In the genomic region with DNA sequence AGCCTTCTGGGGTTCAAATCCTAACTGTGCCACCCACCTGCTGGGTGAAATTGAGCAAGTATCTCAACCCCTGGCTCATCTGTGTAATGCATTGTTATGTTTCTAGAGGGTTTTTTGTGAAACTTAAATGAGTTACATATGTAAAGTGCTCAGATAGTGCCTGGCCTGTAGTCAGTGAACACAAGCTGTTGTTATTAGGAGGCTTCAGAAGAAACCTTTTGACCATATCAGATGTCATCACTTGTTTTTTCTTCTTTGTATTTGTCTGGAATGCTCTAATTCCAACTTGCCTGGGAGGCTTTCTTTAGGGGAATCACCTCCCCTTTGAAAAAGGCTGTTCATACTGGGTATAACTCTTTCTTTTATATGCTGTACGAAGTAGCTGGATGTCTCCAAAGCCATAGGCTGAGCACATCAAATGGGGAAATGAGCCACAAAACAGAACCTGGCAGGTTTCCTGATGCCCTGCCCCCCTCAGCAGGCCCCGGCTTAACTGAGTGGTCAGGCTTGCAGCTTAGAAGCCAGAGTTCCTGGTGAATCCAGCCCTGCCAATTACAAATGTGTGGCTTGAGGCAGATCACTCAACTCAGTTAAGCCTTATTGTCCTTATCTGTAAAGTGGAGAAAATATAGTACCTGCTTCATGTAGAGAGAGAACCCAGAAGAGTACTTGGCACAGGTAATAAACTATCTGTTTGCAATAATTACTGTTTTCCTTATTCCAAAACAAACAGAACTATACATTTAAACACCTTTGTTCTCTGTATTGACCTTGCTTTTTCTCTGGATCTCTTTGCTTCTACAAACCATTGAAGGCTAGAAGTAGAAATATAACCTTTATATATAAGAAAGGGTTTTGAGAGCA, we compare ENCODE assay signal across 8 cellular contexts.
DNase-seq lines count a peak whose midpoint lies in the region; ATAC-seq lines count a peak whose summit lies in the region.

No MANE protein-coding gene starts in this region.

- H3K36me3 ChIP-seq in thymus (ENCODE audit: control insufficient read depth, insufficient read depth): peaks cover 5% of the 10 kb centered on the region

- H3K27ac ChIP-seq in thymus (ENCODE audit: low read depth): peak overlapping the region; percentile 32

- H3K4me3 ChIP-seq in thymus (ENCODE audit: low read length): no peak overlapping the region

- ATAC-seq in GM18502 (IDR thresholded peaks at IDR 0.05; ENCODE audit: poor library complexity, unreplicated experiment): no peak

- H3K9me3 ChIP-seq in thymus (ENCODE audit: control insufficient read depth): no peaks in the 10 kb centered on the region

- H3K4me1 ChIP-seq in thymus (ENCODE audit: control insufficient read depth, insufficient read depth, low read length): peaks cover 12% of the 10 kb centered on the region

- no peaks in the 10 kb centered on the region for H3K27me3 ChIP-seq in thymus (ENCODE audit: control insufficient read depth, insufficient read depth)

- 12% methylated on average over 2 of the region's 2 CpGs for WGBS in thymus

- peak; percentile 85 for DNase-seq in NCI-H510A treated with DMSO at 0.1 percent for 48 hours (lab: John Stamatoyannopoulos, UW)
- no peak for DNase-seq in NCI-H510A (lab: John Stamatoyannopoulos, UW)
- DNase-seq in NCI-H187 treated with DMSO at 0.1 percent for 48 hours (lab: John Stamatoyannopoulos, UW): peak; percentile 42
- DNase-seq in amniotic epithelial cell (ENCODE audit: low read depth): peak; percentile 73
- DNase-seq in iPS-NIHi7 (ENCODE audit: extremely low spot score): peak; percentile 42
- DNase-seq in SHP77 treated with DMSO at 0.1 percent for 48 hours (lab: John Stamatoyannopoulos, UW): no peak

Comparison
In these comparisons a context has a peak if more than half of its experiments do, and no peak if none do; other contexts are left out.
1. DNase-seq: peak in NCI-H510A treated with DMSO at 0.1 percent for 48 hours (single experiment), NCI-H187 treated with DMSO at 0.1 percent for 48 hours (single experiment), amniotic epithelial cell (single experiment) and iPS-NIHi7 (single experiment); none in NCI-H510A (single experiment) and SHP77 treated with DMSO at 0.1 percent for 48 hours (single experiment).